In the genomic region with DNA sequence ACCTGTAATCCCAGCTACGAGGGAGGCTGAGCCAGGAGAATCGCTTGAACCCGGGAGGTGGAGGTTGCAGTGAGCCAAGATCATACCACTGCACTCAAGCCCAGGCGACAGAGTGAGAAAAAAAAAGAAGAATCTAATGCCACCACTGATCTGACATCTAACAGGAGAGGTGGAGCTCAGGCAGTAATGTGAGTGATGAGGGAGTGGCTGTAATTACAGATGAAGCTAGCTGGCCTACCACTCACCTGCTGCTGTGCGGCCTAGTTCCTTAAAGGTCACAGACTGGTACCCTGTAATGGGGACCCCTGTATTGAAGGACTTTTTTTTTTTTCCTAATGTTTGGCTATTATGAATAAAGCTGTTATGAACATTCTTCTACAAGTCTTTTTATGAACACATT, we compare ENCODE assay signal across 8 cellular contexts. TPM values are rescaled to one million over a fixed set of nuclear protein-coding genes. Genes with fewer than 3 reads are reported as not detected.
"Had no signal": no experiment of that assay in that cellular context is flagged by ENCODE, and none has a peak within 500 bp of the region (broad histone marks: within the 10 kb centered on the region; RNA-seq: fewer than 3 reads in every experiment).

No MANE protein-coding gene starts in this region.

- FAIRE-seq: G401.6, GM12878, GM12891, GM12892, GM19239 had no signal

- ATAC-seq: GM12878 had no signal

- DNase-seq: GDM1, GF-D8 had no signal

- H3K4me3 ChIP-seq: GM12878 had no signal

RNA-seq across cellular contexts. Expression of gene GABRE, which starts 25.3 kb away (rescaled TPM):
- total RNA-seq: G401 had no signal
